13 cellular contexts compared by ENCODE assay signal in the genomic region with DNA sequence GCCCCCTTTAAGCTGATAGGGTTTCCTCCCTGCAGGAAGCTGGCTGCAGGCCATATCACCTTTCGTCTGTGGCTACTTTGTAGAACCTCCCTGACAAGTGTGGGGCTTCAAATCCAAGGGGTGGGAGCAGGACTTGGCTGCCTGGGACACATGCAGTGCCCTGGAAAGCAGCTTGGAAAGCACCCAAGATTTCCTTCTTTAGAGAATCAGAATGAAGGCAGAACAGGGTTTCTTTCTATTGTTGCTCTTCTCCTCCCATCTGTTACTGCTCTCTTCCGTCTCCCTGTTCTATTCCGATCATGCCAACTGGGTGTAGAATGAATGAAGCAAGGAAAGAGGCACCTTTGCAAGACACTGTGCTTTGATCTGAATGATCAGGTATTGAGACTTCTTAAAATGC.
DNase-seq lines count a peak whose midpoint lies in the region; FAIRE-seq and TF ChIP-seq lines count a peak whose summit lies in the region.
"Had no signal": no experiment of that assay in that cellular context is flagged by ENCODE, and none has a peak within 500 bp of the region (broad histone marks: within the 10 kb centered on the region; RNA-seq: fewer than 3 reads in every experiment).

No MANE protein-coding gene starts in this region.

- DNase-seq in DMS 273 (lab: John Stamatoyannopoulos, UW; ENCODE audit: unreplicated experiment) (peak; percentile 6), DMS 273 treated with DMSO at 0.1 percent for 48 hours (lab: John Stamatoyannopoulos, UW) (no peak), HTR-8/SVneo (ENCODE audit: insufficient read length, low spot score) (no peak), islet precursor cell (peak; percentile 20), NCI-H2171 treated with DMSO at 0.1 percent for 48 hours (lab: John Stamatoyannopoulos, UW) (no peak), SKM-1 (lab: John Stamatoyannopoulos, UW; ENCODE audit: unreplicated experiment) (no peak), germinal center (ENCODE audit: low spot score) (no peak)
- DNase-seq: Caco-2; CD8-positive, alpha-beta memory T cell; H9 had no signal

- H3K9me3 Mint-ChIP-seq in brain, result peaks cover 2 to 10% (median 3%) of the 10 kb centered on the region in 5 experiments

- H3K4me1 Mint-ChIP-seq in brain, result peaks cover 10% of the 10 kb centered on the region
- H3K4me1 Mint-ChIP-seq: CD8-positive, alpha-beta memory T cell had no signal

- no peak for TF ChIP-seq CTCF in brain (conservative IDR thresholded peaks at IDR 0.05)

- H3K36me3 Mint-ChIP-seq in brain, result no peaks in the 10 kb centered on the region
- H3K36me3 Mint-ChIP-seq: CD8-positive, alpha-beta memory T cell had no signal

- H3K27ac Mint-ChIP-seq in brain, result peak overlapping the region in 4 of 5 experiments; percentile 10 to 90 (median 50)
- H3K27ac Mint-ChIP-seq: CD8-positive, alpha-beta memory T cell; GM23338; H9 had no signal

- no peaks in the 10 kb centered on the region for H3K27me3 Mint-ChIP-seq in brain
- H3K27me3 Mint-ChIP-seq: CD8-positive, alpha-beta memory T cell had no signal

- peak; percentile 36 for FAIRE-seq in HTR-8/SVneo (lab: Jason Lieb, UNC)
- FAIRE-seq: GM12878 had no signal

- H3K4me3 Mint-ChIP-seq in brain, result peak overlapping the region in 1 of 5 experiments; percentile 54
- H3K4me3 Mint-ChIP-seq: CD8-positive, alpha-beta memory T cell; GM23338; H9 had no signal

Comparison
In these comparisons a context has a peak if more than half of its experiments do, and no peak if none do; other contexts are left out.
1. DNase-seq: peak in DMS 273 (single experiment) and islet precursor cell (single experiment); none in DMS 273 treated with DMSO at 0.1 percent for 48 hours (single experiment), HTR-8/SVneo (single experiment), NCI-H2171 treated with DMSO at 0.1 percent for 48 hours (single experiment), SKM-1 (single experiment) and germinal center (single experiment).